ENCODE assay signal across 8 cellular contexts in genomic region chr2:219362524-219363164, GRCh38. TPM values are rescaled to one million over a fixed set of nuclear protein-coding genes. Genes with fewer than 3 reads are reported as not detected.
DNase-seq lines count a peak whose midpoint lies in the region; ATAC-seq, FAIRE-seq and TF ChIP-seq lines count a peak whose summit lies in the region.
"Had no signal": no experiment of that assay in that cellular context is flagged by ENCODE, and none has a peak within 500 bp of the region (broad histone marks: within the 10 kb centered on the region; RNA-seq: fewer than 3 reads in every experiment).

No MANE protein-coding gene starts in this region.

- H3K36me3 ChIP-seq in bronchial epithelial cell (ENCODE audit: control insufficient read depth, insufficient read depth, low read length) (no peaks in the 10 kb centered on the region), pancreas (no peaks in the 10 kb centered on the region)

- peak; percentile 76 for ATAC-seq in GM18858 (IDR thresholded peaks at IDR 0.05; ENCODE audit: unreplicated experiment)
- ATAC-seq in HG02678 (IDR thresholded peaks at IDR 0.05; ENCODE audit: unreplicated experiment), result peak; percentile 81
- peak in 3 of 4 donors; percentile 43 to 78 (median 64) for ATAC-seq in pancreas

- FAIRE-seq in bronchial epithelial cell (lab: Jason Lieb, UNC), result peak; percentile 91
- no peak for FAIRE-seq in pancreas (lab: Jason Lieb, UNC)
- FAIRE-seq: TTC549 had no signal

- intact Hi-C loops in pancreas (cut with DNase I), result no loop called here

- H3K4me1 ChIP-seq in pancreas, result peaks cover 0 to 4% (median 0%) of the 10 kb centered on the region in 3 donors

- no peaks in the 10 kb centered on the region for H3K9me3 ChIP-seq in pancreas

- DNase-seq in NCI-H2029 treated with DMSO at 0.1 percent for 48 hours (lab: John Stamatoyannopoulos, UW) (peak; percentile 43), bronchial epithelial cell (ENCODE audit: low read depth) (peak; percentile 84), pancreas (peak in 1 of 6 donors; percentile 23), NCI-H2227 (lab: John Stamatoyannopoulos, UW; ENCODE audit: unreplicated experiment) (no peak), medulla oblongata (ENCODE audit: extremely low spot score) (no peak)

- H3K27ac ChIP-seq in pancreas, result no peak overlapping the region

- 55 to 86% methylated on average over 3 of the region's 3 CpGs for WGBS in pancreas, 2 donors

- H3K4me3 ChIP-seq in bronchial epithelial cell (ENCODE audit: low read depth, low read length), result no peak overlapping the region
- no peak overlapping the region for H3K4me3 ChIP-seq in pancreas

- TF ChIP-seq CTCF in bronchial epithelial cell (IDR thresholded peaks at IDR 0.05; ENCODE audit: insufficient read depth, low read length, severe bottlenecking) (no peak), pancreas (IDR thresholded peaks at IDR 0.05) (no peak)

- peaks cover 14% of the 10 kb centered on the region for H3K27me3 ChIP-seq in bronchial epithelial cell (ENCODE audit: control insufficient read depth, insufficient read depth, low read length)
- H3K27me3 ChIP-seq in pancreas, result peaks cover 0 to 9% (median 3%) of the 10 kb centered on the region in 4 donors

RNA-seq across cellular contexts. Expression of gene DNPEP, which starts 25.1 kb away (rescaled TPM):
- total RNA-seq in bronchial epithelial cell, result 50.8 and 60.4 TPM in 2 replicates
- total RNA-seq in pancreas, result 10 to 100 TPM; 21.0 to 32.8 (median 25.1) TPM
- polyA plus RNA-seq in pancreas, result 10 to 100 TPM; 54.6 to 89.4 TPM

RNA-seq across cellular contexts. Expression of gene RESP18, which starts 30.1 kb away (rescaled TPM):
- total RNA-seq in bronchial epithelial cell, result not detected in 2 replicates
- not detected for total RNA-seq in pancreas
- polyA plus RNA-seq in pancreas, result under 1 TPM in 1 of 2 donors, not detected in 1; 0.16 TPM

RNA-seq across cellular contexts. Expression of gene PTPRN, which starts 53.4 kb away (rescaled TPM):
- total RNA-seq in bronchial epithelial cell (0.13 and 1.3 TPM in 2 replicates), pancreas (10 to 100 TPM in 4 of 6 donors, 1 to 10 TPM in 2; 6.3 to 81.7 (median 23.7) TPM)
- 100 to 1,000 TPM in 1 of 2 donors, 10 to 100 TPM in 1; 58.3 to 220 TPM for polyA plus RNA-seq in pancreas

RNA-seq across cellular contexts. Expression of gene DES, which starts 55.5 kb away (rescaled TPM):
- total RNA-seq in bronchial epithelial cell (not detected in 2 replicates), pancreas (1 to 10 TPM in 5 of 6 donors, under 1 TPM in 1; 0.75 to 6.1 (median 1.9) TPM)
- polyA plus RNA-seq in pancreas, result 100 to 1,000 TPM in 1 of 2 donors, 10 to 100 TPM in 1; 12.6 to 101 TPM

Comparison
In these comparisons a context has a peak if more than half of its experiments do, and no peak if none do; other contexts are left out.
1. DNase-seq: peak in NCI-H2029 treated with DMSO at 0.1 percent for 48 hours (single experiment) and bronchial epithelial cell (single experiment); none in NCI-H2227 (single experiment) and medulla oblongata (single experiment).
2. Peak in every context shown above with its lines, with median percentiles within 50 percentile points of each other: ATAC-seq.